20 cellular contexts compared by ENCODE assay signal in the genomic region with DNA sequence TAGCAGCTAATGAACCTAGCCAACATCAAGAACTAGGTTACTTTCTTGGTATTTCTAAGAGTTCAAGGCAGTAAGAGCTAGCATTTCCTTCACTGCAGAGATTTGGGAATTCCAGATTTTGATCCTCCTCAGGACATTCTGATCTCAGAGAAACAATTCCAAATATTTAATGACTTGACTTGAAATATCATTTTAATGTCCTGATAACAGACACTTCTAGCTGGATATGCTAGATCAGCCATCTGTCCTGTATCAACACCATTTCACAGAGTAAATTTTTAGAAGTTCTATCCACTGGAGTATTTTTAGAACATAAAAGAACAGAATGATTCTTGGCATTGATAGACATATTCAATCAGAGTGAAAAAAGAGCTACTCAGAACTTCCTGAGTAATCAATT.
"Had no signal": no experiment of that assay in that cellular context is flagged by ENCODE, and none has a peak within 500 bp of the region (broad histone marks: within the 10 kb centered on the region; RNA-seq: fewer than 3 reads in every experiment).

No MANE protein-coding gene starts in this region.

- H3K4me1 Mint-ChIP-seq: activated CD4-positive, alpha-beta T cell treated with anti-CD3 and anti-CD28 coated beads, Interleukin-2, amount 10 ng/mL, durations not matched to agents 7 days and 5 days; activated naive CD4-positive, alpha-beta T cell treated with anti-CD3 and anti-CD28 coated beads, Interleukin-2, amount 50 U/mL, for 24 hours; natural killer cell had no signal

- H3K27me3 Mint-ChIP-seq: activated naive CD4-positive, alpha-beta T cell treated with anti-CD3 and anti-CD28 coated beads, Interleukin-2, amount 50 U/mL, for 24 hours; progenitor cell of endocrine pancreas; stimulated activated naive CD8-positive, alpha-beta T cell treated with anti-CD3 and anti-CD28 coated beads, Interleukin-15, Interleukin-2, amounts not matched to agents 100 ng/mL and 50 ng/mL, for 24 hours had no signal

- H3K9me3 ChIP-seq: esophagus squamous epithelium, gastroesophageal sphincter had no signal

- H3K9me3 Mint-ChIP-seq: activated CD4-positive, alpha-beta T cell treated with anti-CD3 and anti-CD28 coated beads, Interleukin-2, amount 10 ng/mL, durations not matched to agents 7 days and 5 days; activated naive CD4-positive, alpha-beta T cell treated with anti-CD3 and anti-CD28 coated beads, Interleukin-2, amount 50 U/mL, for 24 hours; endodermal cell; natural killer cell; stimulated activated naive CD8-positive, alpha-beta T cell treated with anti-CD3 and anti-CD28 coated beads, Interleukin-15, Interleukin-2, amounts not matched to agents 100 ng/mL and 50 ng/mL, for 24 hours had no signal

- H3K4me3 Mint-ChIP-seq: activated CD4-positive, alpha-beta T cell treated with anti-CD3 and anti-CD28 coated beads, Interleukin-2, amount 10 ng/mL, durations not matched to agents 7 days and 5 days; activated naive CD4-positive, alpha-beta T cell treated with anti-CD3 and anti-CD28 coated beads, Interleukin-2, amount 50 U/mL, for 24 hours; endodermal cell; natural killer cell; stimulated activated naive CD8-positive, alpha-beta T cell treated with anti-CD3 and anti-CD28 coated beads, Interleukin-15, Interleukin-2, amounts not matched to agents 100 ng/mL and 50 ng/mL, for 24 hours had no signal

- H3K27ac Mint-ChIP-seq: activated CD4-positive, alpha-beta T cell treated with anti-CD3 and anti-CD28 coated beads, Interleukin-2, amount 10 ng/mL, durations not matched to agents 7 days and 5 days; activated naive CD4-positive, alpha-beta T cell treated with anti-CD3 and anti-CD28 coated beads, Interleukin-2, amount 50 U/mL, for 24 hours; endodermal cell; natural killer cell; progenitor cell of endocrine pancreas; stimulated activated naive CD8-positive, alpha-beta T cell treated with anti-CD3 and anti-CD28 coated beads, Interleukin-15, Interleukin-2, amounts not matched to agents 100 ng/mL and 50 ng/mL, for 24 hours had no signal

- ATAC-seq: activated CD4-positive, CD25-positive, alpha-beta regulatory T cell treated with anti-CD3 and anti-CD28 coated beads, Interleukin-2, amount 50 U/mL, for 24 hours; gastroesophageal sphincter; left cardiac atrium; natural killer cell had no signal

- DNase-seq: activated CD4-positive, alpha-beta T cell treated with anti-CD3 and anti-CD28 coated beads, Interleukin-2, amount 10 ng/mL, durations not matched to agents 7 days and 5 days; activated gamma-delta T cell treated with Interleukin-2 at 50 U/mL for 16 hours; activated T-cell treated with anti-CD3 and anti-CD28 coated beads, Interleukin-2, amount 50 U/mL, for 1 hour; central memory CD4-positive, alpha-beta T cell; endodermal cell; esophagus squamous epithelium; head of caudate nucleus; islet precursor cell; left cardiac atrium; natural killer cell; retina; stimulated activated CD4-positive, alpha-beta T cell treated with anti-CD3 and anti-CD28 coated beads, Interleukin-1b, Interleukin-23, amount 100 ng/mL, for 48 hours; substantia nigra; T-helper 2 cell had no signal

- H3K36me3 ChIP-seq: gastroesophageal sphincter had no signal

- H3K27me3 ChIP-seq: esophagus squamous epithelium, gastroesophageal sphincter had no signal

- H3K27ac ChIP-seq: VCaP had no signal

- H3K36me3 Mint-ChIP-seq: activated naive CD4-positive, alpha-beta T cell treated with anti-CD3 and anti-CD28 coated beads, Interleukin-2, amount 50 U/mL, for 24 hours; natural killer cell had no signal

- H3K4me3 ChIP-seq: esophagus squamous epithelium, gastroesophageal sphincter had no signal
